In genomic region chr12:65510584-65511050, GRCh38 we compare ENCODE assay signal across 1 cellular context.
TF ChIP-seq lines count a peak whose summit lies in the region.

No MANE protein-coding gene starts in this region.

TF ChIP-seq in HepG2, 621 proteins besides CTCF, POLR2A, EP300 and RAD21 (continued from another document and continues in another):
- TF ChIP-seq, protein P1, sequence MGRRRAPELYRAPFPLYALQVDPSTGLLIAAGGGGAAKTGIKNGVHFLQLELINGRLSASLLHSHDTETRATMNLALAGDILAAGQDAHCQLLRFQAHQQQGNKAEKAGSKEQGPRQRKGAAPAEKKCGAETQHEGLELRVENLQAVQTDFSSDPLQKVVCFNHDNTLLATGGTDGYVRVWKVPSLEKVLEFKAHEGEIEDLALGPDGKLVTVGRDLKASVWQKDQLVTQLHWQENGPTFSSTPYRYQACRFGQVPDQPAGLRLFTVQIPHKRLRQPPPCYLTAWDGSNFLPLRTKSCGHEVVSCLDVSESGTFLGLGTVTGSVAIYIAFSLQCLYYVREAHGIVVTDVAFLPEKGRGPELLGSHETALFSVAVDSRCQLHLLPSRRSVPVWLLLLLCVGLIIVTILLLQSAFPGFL (CRISPR knock-in tag; IDR thresholded peaks at IDR 0.05): no peak
- TF ChIP-seq IKZF4 (CRISPR knock-in tag; IDR thresholded peaks at IDR 0.05; ENCODE audit: borderline replicate concordance, low read depth, not compliant biosample characterization) (peak; percentile 37), ZSCAN22 (CRISPR knock-in tag; IDR thresholded peaks at IDR 0.05) (no peak), RBFOX2 (IDR thresholded peaks at IDR 0.05; ENCODE audit: low read depth, low read length) (no peak), HMGA1 (CRISPR knock-in tag; conservative IDR thresholded peaks at IDR 0.05) (no peak), ZNF30 (CRISPR knock-in tag; IDR thresholded peaks at IDR 0.05) (no peak; the same call in 1 of the 2 replicates), KIAA2018 (CRISPR knock-in tag; IDR thresholded peaks at IDR 0.05; ENCODE audit: borderline replicate concordance) (no peak), NAIF1 (CRISPR knock-in tag; IDR thresholded peaks at IDR 0.05; ENCODE audit: borderline replicate concordance) (peak; percentile 79; the same call in 1 of the 2 replicates), ZKSCAN1 (IDR thresholded peaks at IDR 0.05; ENCODE audit: low read length) (no peak), ZSCAN9 (CRISPR knock-in tag; IDR thresholded peaks at IDR 0.05; ENCODE audit: borderline replicate concordance) (no peak), YEATS4 (CRISPR knock-in tag; IDR thresholded peaks at IDR 0.05; ENCODE audit: borderline replicate concordance) (peak; percentile 55; the same call in 1 of the 2 replicates), ZNF20 (CRISPR knock-in tag; IDR thresholded peaks at IDR 0.05) (no peak), ZNF549 (CRISPR knock-in tag; IDR thresholded peaks at IDR 0.05) (0 out of 2 replicates have a peak, but pooled peaks have one; percentile 43), SOX6 (IDR thresholded peaks at IDR 0.05) (no peak), SOX6 (CRISPR knock-in tag; IDR thresholded peaks at IDR 0.05) (peak; percentile 71), ZNF414 (CRISPR knock-in tag; IDR thresholded peaks at IDR 0.05) (no peak), ZNF138 (CRISPR knock-in tag; IDR thresholded peaks at IDR 0.05; ENCODE audit: low read depth) (no peak), HINFP (CRISPR knock-in tag; IDR thresholded peaks at IDR 0.05; ENCODE audit: low read depth) (no peak), ZNF496 (CRISPR knock-in tag; IDR thresholded peaks at IDR 0.05; ENCODE audit: insufficient replicate concordance) (no peak), TRAFD1 (CRISPR knock-in tag; IDR thresholded peaks at IDR 0.05; ENCODE audit: borderline replicate concordance) (no peak), ZMYM3 (CRISPR knock-in tag; IDR thresholded peaks at IDR 0.05) (no peak), HCFC1 (IDR thresholded peaks at IDR 0.05; ENCODE audit: low read depth, low read length) (no peak), ZFY (CRISPR knock-in tag; IDR thresholded peaks at IDR 0.05) (peak; percentile 89), CREB1 (IDR thresholded peaks at IDR 0.05) (no peak), CREB1 (CRISPR knock-in tag; IDR thresholded peaks at IDR 0.05) (no peak), ZFP82 (CRISPR knock-in tag; IDR thresholded peaks at IDR 0.05; ENCODE audit: borderline replicate concordance) (no peak), EEA1 (CRISPR knock-in tag; IDR thresholded peaks at IDR 0.05; ENCODE audit: borderline replicate concordance) (no peak)
- TF ChIP-seq, protein P2, sequence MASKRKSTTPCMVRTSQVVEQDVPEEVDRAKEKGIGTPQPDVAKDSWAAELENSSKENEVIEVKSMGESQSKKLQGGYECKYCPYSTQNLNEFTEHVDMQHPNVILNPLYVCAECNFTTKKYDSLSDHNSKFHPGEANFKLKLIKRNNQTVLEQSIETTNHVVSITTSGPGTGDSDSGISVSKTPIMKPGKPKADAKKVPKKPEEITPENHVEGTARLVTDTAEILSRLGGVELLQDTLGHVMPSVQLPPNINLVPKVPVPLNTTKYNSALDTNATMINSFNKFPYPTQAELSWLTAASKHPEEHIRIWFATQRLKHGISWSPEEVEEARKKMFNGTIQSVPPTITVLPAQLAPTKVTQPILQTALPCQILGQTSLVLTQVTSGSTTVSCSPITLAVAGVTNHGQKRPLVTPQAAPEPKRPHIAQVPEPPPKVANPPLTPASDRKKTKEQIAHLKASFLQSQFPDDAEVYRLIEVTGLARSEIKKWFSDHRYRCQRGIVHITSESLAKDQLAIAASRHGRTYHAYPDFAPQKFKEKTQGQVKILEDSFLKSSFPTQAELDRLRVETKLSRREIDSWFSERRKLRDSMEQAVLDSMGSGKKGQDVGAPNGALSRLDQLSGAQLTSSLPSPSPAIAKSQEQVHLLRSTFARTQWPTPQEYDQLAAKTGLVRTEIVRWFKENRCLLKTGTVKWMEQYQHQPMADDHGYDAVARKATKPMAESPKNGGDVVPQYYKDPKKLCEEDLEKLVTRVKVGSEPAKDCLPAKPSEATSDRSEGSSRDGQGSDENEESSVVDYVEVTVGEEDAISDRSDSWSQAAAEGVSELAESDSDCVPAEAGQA (IDR thresholded peaks at IDR 0.05; ENCODE audit: low read depth): no peak
- TF ChIP-seq, protein P2 (CRISPR knock-in tag; IDR thresholded peaks at IDR 0.05; ENCODE audit: borderline replicate concordance): no peak
- TF ChIP-seq, protein P3, sequence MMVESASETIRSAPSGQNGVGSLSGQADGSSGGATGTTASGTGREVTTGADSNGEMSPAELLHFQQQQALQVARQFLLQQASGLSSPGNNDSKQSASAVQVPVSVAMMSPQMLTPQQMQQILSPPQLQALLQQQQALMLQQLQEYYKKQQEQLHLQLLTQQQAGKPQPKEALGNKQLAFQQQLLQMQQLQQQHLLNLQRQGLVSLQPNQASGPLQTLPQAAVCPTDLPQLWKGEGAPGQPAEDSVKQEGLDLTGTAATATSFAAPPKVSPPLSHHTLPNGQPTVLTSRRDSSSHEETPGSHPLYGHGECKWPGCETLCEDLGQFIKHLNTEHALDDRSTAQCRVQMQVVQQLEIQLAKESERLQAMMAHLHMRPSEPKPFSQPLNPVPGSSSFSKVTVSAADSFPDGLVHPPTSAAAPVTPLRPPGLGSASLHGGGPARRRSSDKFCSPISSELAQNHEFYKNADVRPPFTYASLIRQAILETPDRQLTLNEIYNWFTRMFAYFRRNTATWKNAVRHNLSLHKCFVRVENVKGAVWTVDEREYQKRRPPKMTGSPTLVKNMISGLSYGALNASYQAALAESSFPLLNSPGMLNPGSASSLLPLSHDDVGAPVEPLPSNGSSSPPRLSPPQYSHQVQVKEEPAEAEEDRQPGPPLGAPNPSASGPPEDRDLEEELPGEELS (CRISPR knock-in tag; IDR thresholded peaks at IDR 0.05): no peak
- TF ChIP-seq, protein P4, sequence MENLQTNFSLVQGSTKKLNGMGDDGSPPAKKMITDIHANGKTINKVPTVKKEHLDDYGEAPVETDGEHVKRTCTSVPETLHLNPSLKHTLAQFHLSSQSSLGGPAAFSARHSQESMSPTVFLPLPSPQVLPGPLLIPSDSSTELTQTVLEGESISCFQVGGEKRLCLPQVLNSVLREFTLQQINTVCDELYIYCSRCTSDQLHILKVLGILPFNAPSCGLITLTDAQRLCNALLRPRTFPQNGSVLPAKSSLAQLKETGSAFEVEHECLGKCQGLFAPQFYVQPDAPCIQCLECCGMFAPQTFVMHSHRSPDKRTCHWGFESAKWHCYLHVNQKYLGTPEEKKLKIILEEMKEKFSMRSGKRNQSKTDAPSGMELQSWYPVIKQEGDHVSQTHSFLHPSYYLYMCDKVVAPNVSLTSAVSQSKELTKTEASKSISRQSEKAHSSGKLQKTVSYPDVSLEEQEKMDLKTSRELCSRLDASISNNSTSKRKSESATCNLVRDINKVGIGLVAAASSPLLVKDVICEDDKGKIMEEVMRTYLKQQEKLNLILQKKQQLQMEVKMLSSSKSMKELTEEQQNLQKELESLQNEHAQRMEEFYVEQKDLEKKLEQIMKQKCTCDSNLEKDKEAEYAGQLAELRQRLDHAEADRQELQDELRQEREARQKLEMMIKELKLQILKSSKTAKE (CRISPR knock-in tag; IDR thresholded peaks at IDR 0.05; ENCODE audit: borderline replicate concordance): no peak
- TF ChIP-seq, protein P5, sequence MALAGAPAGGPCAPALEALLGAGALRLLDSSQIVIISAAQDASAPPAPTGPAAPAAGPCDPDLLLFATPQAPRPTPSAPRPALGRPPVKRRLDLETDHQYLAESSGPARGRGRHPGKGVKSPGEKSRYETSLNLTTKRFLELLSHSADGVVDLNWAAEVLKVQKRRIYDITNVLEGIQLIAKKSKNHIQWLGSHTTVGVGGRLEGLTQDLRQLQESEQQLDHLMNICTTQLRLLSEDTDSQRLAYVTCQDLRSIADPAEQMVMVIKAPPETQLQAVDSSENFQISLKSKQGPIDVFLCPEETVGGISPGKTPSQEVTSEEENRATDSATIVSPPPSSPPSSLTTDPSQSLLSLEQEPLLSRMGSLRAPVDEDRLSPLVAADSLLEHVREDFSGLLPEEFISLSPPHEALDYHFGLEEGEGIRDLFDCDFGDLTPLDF (CRISPR knock-in tag; IDR thresholded peaks at IDR 0.05): peak; percentile 95
